1 cellular context compared by ENCODE assay signal in genomic region chr10:119080521-119081259, GRCh38.
TF ChIP-seq lines count a peak whose summit lies in the region.

A gene with protein sequence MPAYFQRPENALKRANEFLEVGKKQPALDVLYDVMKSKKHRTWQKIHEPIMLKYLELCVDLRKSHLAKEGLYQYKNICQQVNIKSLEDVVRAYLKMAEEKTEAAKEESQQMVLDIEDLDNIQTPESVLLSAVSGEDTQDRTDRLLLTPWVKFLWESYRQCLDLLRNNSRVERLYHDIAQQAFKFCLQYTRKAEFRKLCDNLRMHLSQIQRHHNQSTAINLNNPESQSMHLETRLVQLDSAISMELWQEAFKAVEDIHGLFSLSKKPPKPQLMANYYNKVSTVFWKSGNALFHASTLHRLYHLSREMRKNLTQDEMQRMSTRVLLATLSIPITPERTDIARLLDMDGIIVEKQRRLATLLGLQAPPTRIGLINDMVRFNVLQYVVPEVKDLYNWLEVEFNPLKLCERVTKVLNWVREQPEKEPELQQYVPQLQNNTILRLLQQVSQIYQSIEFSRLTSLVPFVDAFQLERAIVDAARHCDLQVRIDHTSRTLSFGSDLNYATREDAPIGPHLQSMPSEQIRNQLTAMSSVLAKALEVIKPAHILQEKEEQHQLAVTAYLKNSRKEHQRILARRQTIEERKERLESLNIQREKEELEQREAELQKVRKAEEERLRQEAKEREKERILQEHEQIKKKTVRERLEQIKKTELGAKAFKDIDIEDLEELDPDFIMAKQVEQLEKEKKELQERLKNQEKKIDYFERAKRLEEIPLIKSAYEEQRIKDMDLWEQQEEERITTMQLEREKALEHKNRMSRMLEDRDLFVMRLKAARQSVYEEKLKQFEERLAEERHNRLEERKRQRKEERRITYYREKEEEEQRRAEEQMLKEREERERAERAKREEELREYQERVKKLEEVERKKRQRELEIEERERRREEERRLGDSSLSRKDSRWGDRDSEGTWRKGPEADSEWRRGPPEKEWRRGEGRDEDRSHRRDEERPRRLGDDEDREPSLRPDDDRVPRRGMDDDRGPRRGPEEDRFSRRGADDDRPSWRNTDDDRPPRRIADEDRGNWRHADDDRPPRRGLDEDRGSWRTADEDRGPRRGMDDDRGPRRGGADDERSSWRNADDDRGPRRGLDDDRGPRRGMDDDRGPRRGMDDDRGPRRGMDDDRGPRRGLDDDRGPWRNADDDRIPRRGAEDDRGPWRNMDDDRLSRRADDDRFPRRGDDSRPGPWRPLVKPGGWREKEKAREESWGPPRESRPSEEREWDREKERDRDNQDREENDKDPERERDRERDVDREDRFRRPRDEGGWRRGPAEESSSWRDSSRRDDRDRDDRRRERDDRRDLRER (N-terminal part only) (minus strand): TSS chr10:119080817. CDS start chr10:119080676, 141 bp downstream.

TF ChIP-seq in K562, 482 proteins besides CTCF, POLR2A, EP300 and RAD21 (continued from another document and continues in another):
- TF ChIP-seq, protein P1, sequence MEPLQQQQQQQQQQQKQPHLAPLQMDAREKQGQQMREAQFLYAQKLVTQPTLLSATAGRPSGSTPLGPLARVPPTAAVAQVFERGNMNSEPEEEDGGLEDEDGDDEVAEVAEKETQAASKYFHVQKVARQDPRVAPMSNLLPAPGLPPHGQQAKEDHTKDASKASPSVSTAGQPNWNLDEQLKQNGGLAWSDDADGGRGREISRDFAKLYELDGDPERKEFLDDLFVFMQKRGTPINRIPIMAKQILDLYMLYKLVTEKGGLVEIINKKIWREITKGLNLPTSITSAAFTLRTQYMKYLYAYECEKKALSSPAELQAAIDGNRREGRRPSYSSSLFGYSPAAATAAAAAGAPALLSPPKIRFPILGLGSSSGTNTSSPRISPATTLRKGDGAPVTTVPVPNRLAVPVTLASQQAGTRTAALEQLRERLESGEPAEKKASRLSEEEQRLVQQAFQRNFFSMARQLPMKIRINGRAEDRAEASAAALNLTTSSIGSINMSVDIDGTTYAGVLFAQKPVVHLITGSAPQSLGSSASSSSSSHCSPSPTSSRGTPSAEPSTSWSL (CRISPR knock-in tag; IDR thresholded peaks at IDR 0.05; ENCODE audit: borderline replicate concordance): no peak
- TF ChIP-seq TAF7 (tag; IDR thresholded peaks at IDR 0.05) (peak; percentile 31), GTF2E2 (tag; IDR thresholded peaks at IDR 0.05) (peak; percentile 86), JUND (IDR thresholded peaks at IDR 0.05; ENCODE audit: borderline replicate concordance, low read depth, low read length) (peak; percentile 36), JUND (tag; IDR thresholded peaks at IDR 0.05; ENCODE audit: borderline replicate concordance, low read depth, low read length) (peak; percentile 53; the same call in 1 of the 3 replicates), ATF7 (IDR thresholded peaks at IDR 0.05) (no peak; the same call in 1 of the 2 replicates), ZNF121 (CRISPR knock-in tag; conservative IDR thresholded peaks at IDR 0.05) (no peak), VEZF1 (CRISPR knock-in tag; IDR thresholded peaks at IDR 0.05) (0 out of 2 replicates have a peak, but pooled peaks have one; percentile 11), HDAC8 (tag; IDR thresholded peaks at IDR 0.05) (no peak), CBFA2T3 (IDR thresholded peaks at IDR 0.05) (no peak), NR3C1 (CRISPR knock-in tag; IDR thresholded peaks at IDR 0.05) (no peak), ZNF3 (CRISPR knock-in tag; IDR thresholded peaks at IDR 0.05) (no peak), ZNF232 (CRISPR knock-in tag; IDR thresholded peaks at IDR 0.05) (no peak), ZBTB5 (IDR thresholded peaks at IDR 0.05) (no peak), GABPB2 (CRISPR knock-in tag; conservative IDR thresholded peaks at IDR 0.05) (no peak), ZKSCAN8 (CRISPR knock-in tag; IDR thresholded peaks at IDR 0.05) (no peak), U2AF1 (optimal IDR thresholded peaks at IDR 0.05; ENCODE audit: low read depth, low read length) (no peak), ZMIZ1 (IDR thresholded peaks at IDR 0.05; ENCODE audit: low read depth in 2 of 2, low read length in 2 of 2) (no peak), MECOM (CRISPR knock-in tag; IDR thresholded peaks at IDR 0.05) (no peak), CHD1 (IDR thresholded peaks at IDR 0.05; ENCODE audit: low read length) (peak; percentile 12), ZNF436 (CRISPR knock-in tag; IDR thresholded peaks at IDR 0.05) (no peak), MCM2 (IDR thresholded peaks at IDR 0.05; ENCODE audit: low read depth) (no peak), HCFC1 (IDR thresholded peaks at IDR 0.05; ENCODE audit: low read depth, low read length) (peak; percentile 30; the same call in 1 of the 2 replicates), SP2 (IDR thresholded peaks at IDR 0.05; ENCODE audit: extremely low read depth, low read depth, low read length, poor library complexity, severe bottlenecking) (no peak), TBL1XR1 (IDR thresholded peaks at IDR 0.05; ENCODE audit: low read length in 2 of 2) (no peak; a peak in 1 of 4 replicates)
- TF ChIP-seq, protein P2, sequence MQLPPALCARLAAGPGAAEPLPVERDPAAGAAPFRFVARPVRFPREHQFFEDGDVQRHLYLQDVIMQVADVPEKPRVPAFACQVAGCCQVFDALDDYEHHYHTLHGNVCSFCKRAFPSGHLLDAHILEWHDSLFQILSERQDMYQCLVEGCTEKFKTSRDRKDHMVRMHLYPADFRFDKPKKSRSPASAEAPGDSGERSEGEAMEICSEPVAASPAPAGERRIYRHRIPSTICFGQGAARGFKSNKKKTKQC (CRISPR knock-in tag; IDR thresholded peaks at IDR 0.05): no peak
- TF ChIP-seq, protein P3, sequence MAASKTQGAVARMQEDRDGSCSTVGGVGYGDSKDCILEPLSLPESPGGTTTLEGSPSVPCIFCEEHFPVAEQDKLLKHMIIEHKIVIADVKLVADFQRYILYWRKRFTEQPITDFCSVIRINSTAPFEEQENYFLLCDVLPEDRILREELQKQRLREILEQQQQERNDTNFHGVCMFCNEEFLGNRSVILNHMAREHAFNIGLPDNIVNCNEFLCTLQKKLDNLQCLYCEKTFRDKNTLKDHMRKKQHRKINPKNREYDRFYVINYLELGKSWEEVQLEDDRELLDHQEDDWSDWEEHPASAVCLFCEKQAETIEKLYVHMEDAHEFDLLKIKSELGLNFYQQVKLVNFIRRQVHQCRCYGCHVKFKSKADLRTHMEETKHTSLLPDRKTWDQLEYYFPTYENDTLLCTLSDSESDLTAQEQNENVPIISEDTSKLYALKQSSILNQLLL (CRISPR knock-in tag; IDR thresholded peaks at IDR 0.05; ENCODE audit: borderline replicate concordance): no peak
- TF ChIP-seq, protein P4, sequence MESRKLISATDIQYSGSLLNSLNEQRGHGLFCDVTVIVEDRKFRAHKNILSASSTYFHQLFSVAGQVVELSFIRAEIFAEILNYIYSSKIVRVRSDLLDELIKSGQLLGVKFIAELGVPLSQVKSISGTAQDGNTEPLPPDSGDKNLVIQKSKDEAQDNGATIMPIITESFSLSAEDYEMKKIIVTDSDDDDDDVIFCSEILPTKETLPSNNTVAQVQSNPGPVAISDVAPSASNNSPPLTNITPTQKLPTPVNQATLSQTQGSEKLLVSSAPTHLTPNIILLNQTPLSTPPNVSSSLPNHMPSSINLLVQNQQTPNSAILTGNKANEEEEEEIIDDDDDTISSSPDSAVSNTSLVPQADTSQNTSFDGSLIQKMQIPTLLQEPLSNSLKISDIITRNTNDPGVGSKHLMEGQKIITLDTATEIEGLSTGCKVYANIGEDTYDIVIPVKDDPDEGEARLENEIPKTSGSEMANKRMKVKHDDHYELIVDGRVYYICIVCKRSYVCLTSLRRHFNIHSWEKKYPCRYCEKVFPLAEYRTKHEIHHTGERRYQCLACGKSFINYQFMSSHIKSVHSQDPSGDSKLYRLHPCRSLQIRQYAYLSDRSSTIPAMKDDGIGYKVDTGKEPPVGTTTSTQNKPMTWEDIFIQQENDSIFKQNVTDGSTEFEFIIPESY (CRISPR knock-in tag; IDR thresholded peaks at IDR 0.05): 0 out of 2 replicates have a peak, but pooled peaks have one; percentile 9
- TF ChIP-seq, protein P5, sequence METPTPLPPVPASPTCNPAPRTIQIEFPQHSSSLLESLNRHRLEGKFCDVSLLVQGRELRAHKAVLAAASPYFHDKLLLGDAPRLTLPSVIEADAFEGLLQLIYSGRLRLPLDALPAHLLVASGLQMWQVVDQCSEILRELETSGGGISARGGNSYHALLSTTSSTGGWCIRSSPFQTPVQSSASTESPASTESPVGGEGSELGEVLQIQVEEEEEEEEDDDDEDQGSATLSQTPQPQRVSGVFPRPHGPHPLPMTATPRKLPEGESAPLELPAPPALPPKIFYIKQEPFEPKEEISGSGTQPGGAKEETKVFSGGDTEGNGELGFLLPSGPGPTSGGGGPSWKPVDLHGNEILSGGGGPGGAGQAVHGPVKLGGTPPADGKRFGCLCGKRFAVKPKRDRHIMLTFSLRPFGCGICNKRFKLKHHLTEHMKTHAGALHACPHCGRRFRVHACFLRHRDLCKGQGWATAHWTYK (CRISPR knock-in tag; IDR thresholded peaks at IDR 0.05): no peak
- TF ChIP-seq, protein P6, sequence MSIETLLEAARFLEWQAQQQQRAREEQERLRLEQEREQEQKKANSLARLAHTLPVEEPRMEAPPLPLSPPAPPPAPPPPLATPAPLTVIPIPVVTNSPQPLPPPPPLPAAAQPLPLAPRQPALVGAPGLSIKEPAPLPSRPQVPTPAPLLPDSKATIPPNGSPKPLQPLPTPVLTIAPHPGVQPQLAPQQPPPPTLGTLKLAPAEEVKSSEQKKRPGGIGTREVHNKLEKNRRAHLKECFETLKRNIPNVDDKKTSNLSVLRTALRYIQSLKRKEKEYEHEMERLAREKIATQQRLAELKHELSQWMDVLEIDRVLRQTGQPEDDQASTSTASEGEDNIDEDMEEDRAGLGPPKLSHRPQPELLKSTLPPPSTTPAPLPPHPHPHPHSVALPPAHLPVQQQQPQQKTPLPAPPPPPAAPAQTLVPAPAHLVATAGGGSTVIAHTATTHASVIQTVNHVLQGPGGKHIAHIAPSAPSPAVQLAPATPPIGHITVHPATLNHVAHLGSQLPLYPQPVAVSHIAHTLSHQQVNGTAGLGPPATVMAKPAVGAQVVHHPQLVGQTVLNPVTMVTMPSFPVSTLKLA (conservative IDR thresholded peaks at IDR 0.05): peak; percentile 76 to 86
